In genomic region chr1:58997060-58997411, GRCh38 we compare ENCODE assay signal across 13 cellular contexts.
DNase-seq lines count a peak whose midpoint lies in the region; ATAC-seq and TF ChIP-seq lines count a peak whose summit lies in the region.
"Had no signal": no experiment of that assay in that cellular context is flagged by ENCODE, and none has a peak within 500 bp of the region (broad histone marks: within the 10 kb centered on the region; RNA-seq: fewer than 3 reads in every experiment).

No MANE protein-coding gene starts in this region.

- H3K79me2 ChIP-seq in PC-9 (ENCODE audit: low read depth) = no peaks in the 10 kb centered on the region
- no peaks in the 10 kb centered on the region for H3K79me2 ChIP-seq in osteoblast (ENCODE audit: insufficient read depth, low read length)

- H3K36me3 ChIP-seq in PC-9 (ENCODE audit: low read depth) (no peaks in the 10 kb centered on the region), HAP-1 (replicated peaks) (no peaks in the 10 kb centered on the region), osteoblast (ENCODE audit: insufficient read depth, low read length) (no peaks in the 10 kb centered on the region)
- H3K36me3 ChIP-seq: right atrium auricular region had no signal

- DNase-seq in NCI-H2107 (lab: John Stamatoyannopoulos, UW) (no peak), PC-9 (no peak), HAP-1 (ENCODE audit: low spot score in 2 of 2) (no peak), osteoblast (ENCODE audit: insufficient read length, low spot score, missing footprints) (no peak)
- DNase-seq: activated CD4-positive, alpha-beta T cell treated with anti-CD3 and anti-CD28 coated beads, Interleukin-2, amount 50 U/mL, for 4 hours; NCI-H1048; NCI-H69; testis had no signal

- H3K9me3 ChIP-seq in PC-9 (ENCODE audit: insufficient read depth, low read depth) = no peaks in the 10 kb centered on the region
- H3K9me3 ChIP-seq in HAP-1 = no peaks in the 10 kb centered on the region
- no peaks in the 10 kb centered on the region for H3K9me3 ChIP-seq in osteoblast (ENCODE audit: low read depth, low read length)
- H3K9me3 ChIP-seq: right atrium auricular region, testis had no signal

- H3K4me1 ChIP-seq in PC-9 (replicated peaks; ENCODE audit: insufficient read depth) (no peaks in the 10 kb centered on the region), HAP-1 (no peaks in the 10 kb centered on the region), osteoblast (ENCODE audit: insufficient read depth, low read length) (peaks cover 2% of the 10 kb centered on the region)
- H3K4me1 ChIP-seq: right atrium auricular region, testis had no signal

- intact Hi-C loops in PC-9 (cut with micrococcal nuclease; ENCODE audit: unreplicated experiment) = no loop called here

- H3F3A ChIP-seq in PC-9 (ENCODE audit: insufficient read depth, low read depth) = no peaks in the 10 kb centered on the region; the same call in 1 of the 2 replicates

- ATAC-seq in GM18502 (IDR thresholded peaks at IDR 0.05; ENCODE audit: poor library complexity, unreplicated experiment) (peak; percentile 74), GM19397 (IDR thresholded peaks at IDR 0.05; ENCODE audit: unreplicated experiment) (peak; percentile 40), HG02763 (IDR thresholded peaks at IDR 0.05; ENCODE audit: unreplicated experiment) (peak; percentile 57), HG03442 (IDR thresholded peaks at IDR 0.05; ENCODE audit: unreplicated experiment) (peak; percentile 57)

- no peak overlapping the region for H3K27ac ChIP-seq in PC-9
- H3K27ac ChIP-seq in osteoblast (ENCODE audit: low read depth, low read length) = no peak overlapping the region
- H3K27ac ChIP-seq: right atrium auricular region, testis had no signal

- H3K4me2 ChIP-seq in PC-9 = no peak overlapping the region
- no peak overlapping the region for H3K4me2 ChIP-seq in osteoblast (ENCODE audit: insufficient read depth, low read length)

- H3K4me3 ChIP-seq in PC-9 = no peak overlapping the region
- H3K4me3 ChIP-seq in HAP-1 = no peak overlapping the region
- H3K4me3 ChIP-seq in osteoblast (ENCODE audit: insufficient read depth, low read length) = no peak overlapping the region
- H3K4me3 ChIP-seq: right atrium auricular region, testis had no signal

- in situ Hi-C loops in HAP-1 (cut with MboI; ENCODE audit: low sequenced_read_pairs) = no loop called here

- CTCF ChIA-PET in PC-9 (lab: Charles Lee) = no interaction called here

- no peaks in the 10 kb centered on the region for H3K27me3 ChIP-seq in PC-9 (ENCODE audit: insufficient read depth, low read depth)
- H3K27me3 ChIP-seq in HAP-1 (ENCODE audit: low read depth) = no peaks in the 10 kb centered on the region
- H3K27me3 ChIP-seq in osteoblast (ENCODE audit: insufficient read depth, low read length) = no peaks in the 10 kb centered on the region
- H3K27me3 ChIP-seq: right atrium auricular region, testis had no signal

- no peaks in the 10 kb centered on the region for H3K9me2 ChIP-seq in PC-9 (ENCODE audit: insufficient read depth)

- TF ChIP-seq CTCF in PC-9 (conservative IDR thresholded peaks at IDR 0.05) (no peak), osteoblast (IDR thresholded peaks at IDR 0.05; ENCODE audit: extremely low read depth, low read depth, low read length) (no peak)

- POLR2A ChIA-PET in PC-9 (lab: Charles Lee; ENCODE audit: unreplicated experiment) = no interaction called here

- H2AFZ ChIP-seq in PC-9 (no peak overlapping the region), osteoblast (ENCODE audit: low read length) (no peak overlapping the region)

- H4K20me1 ChIP-seq in PC-9 (ENCODE audit: insufficient read depth) (no peaks in the 10 kb centered on the region), osteoblast (ENCODE audit: insufficient read depth, low read length) (no peaks in the 10 kb centered on the region)

- no TSS peak for BruUV-seq in PC-9 (replicated peaks; lab: Mats Ljungman, UMichigan)
